ENCODE assay signal across 21 cellular contexts in genomic region chr7:44210107-44210506, GRCh38. TPM values are rescaled to one million over a fixed set of nuclear protein-coding genes. Genes with fewer than 3 reads are reported as not detected.
"Had no signal": no experiment of that assay in that cellular context is flagged by ENCODE, and none has a peak within 500 bp of the region (broad histone marks: within the 10 kb centered on the region; RNA-seq: fewer than 3 reads in every experiment).

No MANE protein-coding gene starts in this region.

- H3K27ac ChIP-seq: adrenal gland had no signal

- FAIRE-seq: RCC 7860 had no signal

- H3K4me1 ChIP-seq: adrenal gland had no signal

- ATAC-seq: PC-3, T-helper 17 cell had no signal

- H3K9me3 ChIP-seq: adrenal gland had no signal

- H3K4me3 ChIP-seq: adrenal gland had no signal

- H3K27me3 ChIP-seq: adrenal gland had no signal

- DNase-seq: activated CD4-positive, alpha-beta memory T cell treated with anti-CD3 and anti-CD28 coated beads, Interleukin-2, amount 10 ng/mL, durations not matched to agents 7 days and 5 days; activated CD4-positive, alpha-beta T cell treated with anti-CD3 and anti-CD28 coated beads, Interleukin-2, amount 50 U/mL, for 1 hour; activated CD4-positive, CD25-positive, alpha-beta regulatory T cell; activated naive CD4-positive, alpha-beta T cell treated with anti-CD3 and anti-CD28 coated beads, Interleukin-2, amount 50 U/mL, for 16 hours; activated naive CD8-positive, alpha-beta T cell treated with anti-CD3 and anti-CD28 coated beads, Interleukin-2, amount 10 ng/mL, durations not matched to agents 7 days and 5 days; activated T-cell treated with anti-CD3 and anti-CD28 coated beads, Interleukin-2, amount 50 U/mL, for 1 hour; adrenal gland; IMR-90; KBM-7; NCI-H1092; NCI-H1417; NCI-H1930; NCI-H510A treated with DMSO at 0.1 percent for 48 hours; NCI-H69; PC-3; SHP77 treated with DMSO at 0.1 percent for 48 hours; T-helper 17 cell; T-helper 9 cell had no signal

RNA-seq across cellular contexts. Expression of gene GCK, which starts 20.9 kb away (rescaled TPM):
- total RNA-seq: activated CD4-positive, alpha-beta memory T cell treated with anti-CD3 and anti-CD28 coated beads, Interleukin-2, amount 10 ng/mL, durations not matched to agents 7 days and 5 days; LHCN-M2; M059J; PC-3 had no signal
